In genomic region chr9:136854842-136855460, GRCh38 we compare ENCODE assay signal across 17 cellular contexts.
"Had no signal": no experiment of that assay in that cellular context is flagged by ENCODE, and none has a peak within 500 bp of the region (broad histone marks: within the 10 kb centered on the region; RNA-seq: fewer than 3 reads in every experiment).

No MANE protein-coding gene starts in this region.

- H3K27ac ChIP-seq: left lung, parathyroid adenoma had no signal

- H3K27ac Mint-ChIP-seq: activated naive CD4-positive, alpha-beta T cell treated with anti-CD3 and anti-CD28 coated beads, Interleukin-2, amount 50 U/mL, for 24 hours; activated T-helper 2 cell treated with anti-CD3 and anti-CD28 coated beads, Interferon-gamma antibody, Interleukin-2, Interleukin-4, amounts not matched to agents 10 μg/mL and 5 μg/mL and 100 μg/mL, durations not matched to agents 14 hours and 24 hours and 36 hours; endodermal cell; nephron had no signal

- FAIRE-seq: small intestine had no signal

- H3K9me3 Mint-ChIP-seq: activated naive CD4-positive, alpha-beta T cell treated with anti-CD3 and anti-CD28 coated beads, Interleukin-2, amount 50 U/mL, for 24 hours; activated T-helper 2 cell treated with anti-CD3 and anti-CD28 coated beads, Interferon-gamma antibody, Interleukin-2, Interleukin-4, amounts not matched to agents 10 μg/mL and 5 μg/mL and 100 μg/mL, durations not matched to agents 14 hours and 24 hours and 36 hours; endodermal cell; nephron had no signal

- H3K9ac ChIP-seq: parathyroid adenoma had no signal

- H3K4me1 Mint-ChIP-seq: activated naive CD4-positive, alpha-beta T cell treated with anti-CD3 and anti-CD28 coated beads, Interleukin-2, amount 50 U/mL, for 24 hours; endodermal cell; nephron had no signal

- ATAC-seq: left lung had no signal

- H3K9me3 ChIP-seq: left lung had no signal

- H3K79me2 ChIP-seq: parathyroid adenoma had no signal

- H3K36me3 Mint-ChIP-seq: activated naive CD4-positive, alpha-beta T cell treated with anti-CD3 and anti-CD28 coated beads, Interleukin-2, amount 50 U/mL, for 24 hours had no signal

- H3K4me3 ChIP-seq: left lung had no signal

- H3K27me3 ChIP-seq: left lung had no signal

- H3K4me3 Mint-ChIP-seq: activated naive CD4-positive, alpha-beta T cell treated with anti-CD3 and anti-CD28 coated beads, Interleukin-2, amount 50 U/mL, for 24 hours; endodermal cell; nephron had no signal

- H2AFZ ChIP-seq: parathyroid adenoma had no signal

- DNase-seq: activated CD4-positive, alpha-beta T cell treated with anti-CD3 and anti-CD28 coated beads for 1 hour; activated CD4-positive, alpha-beta T cell treated with anti-CD3 and anti-CD28 coated beads, Interleukin-2, amount 50 U/mL, for 48 hours; central memory CD4-positive, alpha-beta T cell; dermis blood vessel endothelial cell; erythroblast; mesendoderm; small intestine; stimulated activated CD4-positive, alpha-beta T cell treated with anti-CD3 and anti-CD28 coated beads, Interleukin-1b, Interleukin-23, amount 100 ng/mL, for 48 hours; stimulated activated naive CD4-positive, alpha-beta T cell; T-helper 9 cell; trophoblast cell had no signal

- H3K27me3 Mint-ChIP-seq: activated naive CD4-positive, alpha-beta T cell treated with anti-CD3 and anti-CD28 coated beads, Interleukin-2, amount 50 U/mL, for 24 hours had no signal
